19 cellular contexts compared by ENCODE assay signal in the genomic region with DNA sequence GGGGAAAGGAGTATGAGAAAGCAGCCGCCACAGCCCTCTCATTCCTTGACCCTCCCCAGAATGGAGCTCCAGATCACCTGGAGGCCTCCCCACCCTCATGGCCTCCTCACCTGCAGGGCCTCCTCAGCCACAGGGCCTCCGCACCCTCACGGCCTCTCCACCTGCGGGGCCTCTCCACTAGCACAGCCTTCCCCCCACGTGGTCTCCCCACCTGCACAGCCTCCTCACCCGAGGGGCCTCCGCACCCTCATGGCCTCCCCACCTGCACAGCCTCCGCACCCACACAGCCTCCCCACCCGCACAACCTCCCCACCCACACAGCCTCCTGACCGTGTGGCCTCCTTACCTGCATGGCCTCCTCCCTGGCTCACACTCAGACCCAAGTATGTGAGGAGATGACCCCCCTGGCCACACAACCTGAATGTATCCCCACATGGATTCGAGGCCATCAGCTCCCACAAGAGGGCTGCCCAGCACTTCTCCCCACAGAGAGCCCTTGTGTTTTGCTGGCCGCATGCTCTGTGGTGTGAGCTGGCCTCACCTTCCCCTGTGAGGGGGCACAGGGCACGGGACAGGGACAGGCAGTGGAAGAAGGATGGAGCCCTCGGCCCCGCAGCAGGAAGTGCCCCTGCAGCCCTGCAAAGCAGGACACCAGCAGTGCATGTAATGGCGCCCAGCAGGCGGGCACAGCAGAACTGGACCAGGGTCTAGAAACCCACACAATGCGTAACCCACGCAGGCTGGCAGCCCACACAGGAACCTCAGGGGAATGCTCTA. TPM values are rescaled to one million over a fixed set of nuclear protein-coding genes. Genes with fewer than 3 reads are reported as not detected.
DNase-seq lines count a peak whose midpoint lies in the region; ATAC-seq and TF ChIP-seq lines count a peak whose summit lies in the region.
"Had no signal": no experiment of that assay in that cellular context is flagged by ENCODE, and none has a peak within 500 bp of the region (broad histone marks: within the 10 kb centered on the region; RNA-seq: fewer than 3 reads in every experiment).

No MANE protein-coding gene starts in this region.

- H3K4me2 ChIP-seq in GM23338: no peak overlapping the region
- no peak overlapping the region for H3K4me2 ChIP-seq in H9 (ENCODE audit: insufficient read depth, insufficient read length, low read length)

- intact Hi-C loops in Panc1 (cut with micrococcal nuclease; ENCODE audit: unreplicated experiment): no loop called here

- in situ Hi-C loops in Panc1 (cut with HindIII; ENCODE audit: low pct_unique_long_range_greater_than_20kb, low sequenced_read_pairs): no loop called here

- POLR2A ChIA-PET in AG04449 (lab: Yijun Ruan, JAX): no interaction called here
- POLR2A ChIA-PET in Panc1 (lab: Charles Lee): no interaction called here

- H3K9ac ChIP-seq in H9 (ENCODE audit: extremely low read depth, insufficient read length, low read length): no peak overlapping the region

- H3K27me3 ChIP-seq in Panc1 (ENCODE audit: control insufficient read depth, insufficient read depth, low read length) (no peaks in the 10 kb centered on the region), GM23338 (ENCODE audit: insufficient read depth) (peaks cover 22% of the 10 kb centered on the region), H9 (ENCODE audit: insufficient read depth, low read length) (no peaks in the 10 kb centered on the region; the same call in 1 of the 2 replicates)

- no peaks in the 10 kb centered on the region for H3K9me3 ChIP-seq in Panc1 (ENCODE audit: control insufficient read depth, insufficient read depth, low read depth, low read length)
- H3K9me3 ChIP-seq in H9 (ENCODE audit: control insufficient read depth, low read depth, low read length): no peaks in the 10 kb centered on the region

- WGBS in H9 (ENCODE audit: extremely low coverage, insufficient read length, low lambda C conversion rate): no CpG with 5 or more reads among the region's 19 CpGs

- H3K4me3 ChIP-seq in AG04449 (ENCODE audit: low read depth, low read length) (0 out of 2 replicates have a peak overlapping the region, but pooled peaks have one; percentile 6), Panc1 (ENCODE audit: low read depth in 2 of 2, low read length in 2 of 2) (no peak overlapping the region), GM23338 (no peak overlapping the region)

- CTCF ChIA-PET in AG04449 (lab: Yijun Ruan, JAX) (no interaction called here), Panc1 (lab: Charles Lee) (no interaction called here)

- H3F3A ChIP-seq in GM23338 (replicated peaks; ENCODE audit: low read depth): no peaks in the 10 kb centered on the region

- no peaks in the 10 kb centered on the region for H3K36me3 ChIP-seq in Panc1 (ENCODE audit: control insufficient read depth, insufficient read depth, low read length)
- no peaks in the 10 kb centered on the region for H3K36me3 ChIP-seq in GM23338 (ENCODE audit: insufficient read depth)

- H3K79me2 ChIP-seq in GM23338 (replicated peaks; ENCODE audit: insufficient read depth): peaks cover 53% of the 10 kb centered on the region
- peaks cover 1% of the 10 kb centered on the region; the same call in 1 of the 2 replicates for H3K79me2 ChIP-seq in H9 (ENCODE audit: insufficient read depth, low read length)

- H3K23me2 ChIP-seq in H9 (ENCODE audit: insufficient read length, low read depth, low read length, poor library complexity, severe bottlenecking): peaks cover 9% of the 10 kb centered on the region

- no peak overlapping the region for H2BK15ac ChIP-seq in H9 (ENCODE audit: low read depth, low read length)

- BruUV-seq in Panc1 (replicated peaks; lab: Mats Ljungman, UMichigan): TSS peak; percentile 69

- H4K20me1 ChIP-seq in GM23338 (replicated peaks; ENCODE audit: insufficient read depth) (no peaks in the 10 kb centered on the region; the same call in none of the 2 replicates), H9 (ENCODE audit: control insufficient read depth, insufficient read depth, insufficient read length) (no peaks in the 10 kb centered on the region)

- no peak for TF ChIP-seq CTCF in AG04449 (IDR thresholded peaks at IDR 0.05; ENCODE audit: insufficient read depth, low read length, missing control alignments)
- no peak for TF ChIP-seq CTCF in Panc1 (IDR thresholded peaks at IDR 0.05)
- TF ChIP-seq CTCF in nephron (IDR thresholded peaks at IDR 0.05; ENCODE audit: unreplicated experiment in 3 of 3): no peak
- no peak for TF ChIP-seq CTCF in progenitor cell of endocrine pancreas (IDR thresholded peaks at IDR 0.05; ENCODE audit: unreplicated experiment)
- TF ChIP-seq CTCF in GM23338 (conservative IDR thresholded peaks at IDR 0.05; ENCODE audit: low read depth in 2 of 2): no peak
- TF ChIP-seq CTCF in H9 (conservative IDR thresholded peaks at IDR 0.05): no peak

- no peak overlapping the region for H2AK5ac ChIP-seq in H9 (ENCODE audit: insufficient read length, low read length)

- DNase-seq in AG04449 (ENCODE audit: low read depth, low spot score) (no peak), Panc1 (ENCODE audit: low read depth, low spot score) (no peak), progenitor cell of endocrine pancreas (ENCODE audit: low spot score, unreplicated experiment) (no peak), GM23338 (ENCODE audit: low spot score) (no peak), H9 (no peak), activated gamma-delta T cell treated with Interleukin-2 at 50 U/mL for 16 hours (no peak), GOT3 (lab: John Stamatoyannopoulos, UW) (no peak)
- DNase-seq: Calu3; CD8-positive, alpha-beta T cell; HFFc6; Karpas-422; NCI-H1417 treated with DMSO at 0.1 percent for 48 hours; NCI-H187 treated with DMSO at 0.1 percent for 48 hours; NCI-H2227 treated with DMSO at 0.1 percent for 48 hours; NCI-H510A treated with DMSO at 0.1 percent for 48 hours; NCI-H82; SIG-M5 had no signal

- H2AFZ ChIP-seq in GM23338: no peak overlapping the region
- no peak overlapping the region for H2AFZ ChIP-seq in H9 (ENCODE audit: low read length)

- H3K79me1 ChIP-seq in H9 (ENCODE audit: insufficient read depth, low read depth, low read length, poor library complexity, severe bottlenecking): no peaks in the 10 kb centered on the region

- H3K4me1 Mint-ChIP-seq in nephron: peaks cover 52% of the 10 kb centered on the region
- peaks cover 25% of the 10 kb centered on the region for H3K4me1 Mint-ChIP-seq in progenitor cell of endocrine pancreas (ENCODE audit: low read depth)
- H3K4me1 Mint-ChIP-seq in GM23338: peaks cover 21% of the 10 kb centered on the region
- H3K4me1 Mint-ChIP-seq in H9: peaks cover 14 to 23% of the 10 kb centered on the region in 2 experiments

- H3K56ac ChIP-seq in H9 (ENCODE audit: insufficient read length, low read depth, low read length): no peak overlapping the region

- H4K5ac ChIP-seq in H9 (ENCODE audit: insufficient read length, low read depth, low read length): no peak overlapping the region

- H3K27me3 Mint-ChIP-seq in nephron (ENCODE audit: low read depth): peaks cover 13% of the 10 kb centered on the region
- H3K27me3 Mint-ChIP-seq in progenitor cell of endocrine pancreas: no peaks in the 10 kb centered on the region
- peaks cover 22% of the 10 kb centered on the region for H3K27me3 Mint-ChIP-seq in GM23338 (ENCODE audit: insufficient read depth, low read depth, poor library complexity)
- H3K27me3 Mint-ChIP-seq in H9 (ENCODE audit: low read depth): peaks cover 29% of the 10 kb centered on the region

- H2BK20ac ChIP-seq in H9 (ENCODE audit: low read depth, low read length, poor library complexity, severe bottlenecking): no peak overlapping the region

- H3K4ac ChIP-seq in H9 (ENCODE audit: low read depth, low read length): no peak overlapping the region

- H3K18ac ChIP-seq in H9 (ENCODE audit: insufficient read length, low read depth, low read length): no peak overlapping the region

- H4K8ac ChIP-seq in H9 (replicated peaks; ENCODE audit: insufficient read length, low read depth, low read length): no peak overlapping the region

- no peaks in the 10 kb centered on the region for H3K9me3 Mint-ChIP-seq in nephron
- H3K9me3 Mint-ChIP-seq in progenitor cell of endocrine pancreas (ENCODE audit: low read depth): no peaks in the 10 kb centered on the region
- peaks cover 3% of the 10 kb centered on the region; the same call in 1 of the 3 replicates for H3K9me3 Mint-ChIP-seq in GM23338
- peaks cover 0 to 2% of the 10 kb centered on the region in 2 experiments; a peak in 1 of 5 replicates for H3K9me3 Mint-ChIP-seq in H9
- H3K9me3 Mint-ChIP-seq: CD8-positive, alpha-beta T cell; HFFc6 had no signal

- no peak overlapping the region for H2BK5ac ChIP-seq in H9 (ENCODE audit: insufficient read length, low read length)

- ATAC-seq in Panc1 (no peak), GM23338 (no peak)
- ATAC-seq: CD8-positive, alpha-beta T cell had no signal

- H3K27ac ChIP-seq in Panc1 (ENCODE audit: low read length) (no peak overlapping the region), GM23338 (ENCODE audit: low read depth) (no peak overlapping the region), H9 (ENCODE audit: insufficient read length, low read depth, low read length) (no peak overlapping the region)
- H3K27ac ChIP-seq: RWPE1 had no signal

- H3T11ph ChIP-seq in H9 (ENCODE audit: low read length): no peak overlapping the region

- H3K36me3 Mint-ChIP-seq in nephron (ENCODE audit: low read depth) (peaks cover 3% of the 10 kb centered on the region), progenitor cell of endocrine pancreas (ENCODE audit: insufficient read depth) (no peaks in the 10 kb centered on the region), GM23338 (ENCODE audit: low read depth) (no peaks in the 10 kb centered on the region; the same call in 1 of the 3 replicates), H9 (ENCODE audit: insufficient read depth in 1 of 3, low read depth in 3 of 3) (peaks cover 0 to 6% (median 0%) of the 10 kb centered on the region in 3 experiments; a peak in 3 of 7 replicates)
- H3K36me3 Mint-ChIP-seq: CD8-positive, alpha-beta T cell had no signal

- H3K23ac ChIP-seq in H9 (ENCODE audit: insufficient read length, low read depth, low read length): no peak overlapping the region

- H3K14ac ChIP-seq in H9 (ENCODE audit: insufficient read depth, low read length): no peak overlapping the region

- H3K4me3 Mint-ChIP-seq in nephron (peak overlapping the region in 2 of 3 experiments; percentile 26 to 57), progenitor cell of endocrine pancreas (ENCODE audit: low read depth) (peak overlapping the region; percentile 33), GM23338 (no peak overlapping the region), H9 (no peak overlapping the region; a peak in 1 of 5 replicates)
- H3K4me3 Mint-ChIP-seq: CD8-positive, alpha-beta T cell had no signal

- peaks cover 20% of the 10 kb centered on the region for H3K4me1 ChIP-seq in Panc1 (ENCODE audit: control insufficient read depth, insufficient read depth, low read length)
- H3K4me1 ChIP-seq in GM23338 (ENCODE audit: insufficient read depth): no peaks in the 10 kb centered on the region
- H3K4me1 ChIP-seq in H9 (ENCODE audit: insufficient read depth, low read length): no peaks in the 10 kb centered on the region

- H3K9me2 ChIP-seq in GM23338 (ENCODE audit: insufficient read depth): no peaks in the 10 kb centered on the region

- no peak overlapping the region for H2BK120ac ChIP-seq in H9 (ENCODE audit: low read depth, low read length, poor library complexity, severe bottlenecking)

- H2BK12ac ChIP-seq in H9 (ENCODE audit: insufficient read length, low read depth, low read length): no peak overlapping the region

- no peak overlapping the region for H4K91ac ChIP-seq in H9 (ENCODE audit: insufficient read length, low read depth, low read length)

- no peak overlapping the region for H3K27ac Mint-ChIP-seq in nephron
- H3K27ac Mint-ChIP-seq in progenitor cell of endocrine pancreas: no peak overlapping the region
- H3K27ac Mint-ChIP-seq in GM23338: no peak overlapping the region
- H3K27ac Mint-ChIP-seq in H9: no peak overlapping the region; a peak in 1 of 7 replicates
- H3K27ac Mint-ChIP-seq: CD8-positive, alpha-beta T cell had no signal

RNA-seq across cellular contexts. Expression of a gene that starts 3.1 kb away (rescaled TPM):
- total RNA-seq in Panc1 (2021; ENCODE audit: unreplicated experiment): 13.2 TPM
- 12.1 TPM for polyA plus RNA-seq in Panc1 (2012; ENCODE audit: insufficient read length)
- total RNA-seq in progenitor cell of endocrine pancreas: 26.3 and 27.2 TPM in 2 replicates
- total RNA-seq in GM23338 (2014; rRNA removed; shearing (Covaris generic)): 7.5 and 7.7 TPM in 2 replicates
- 5.0 and 5.1 TPM in 2 replicates for polyA plus RNA-seq in GM23338 (2016; fragmentation: Nextera tagmentation; extraction: Ambion mirVana)
- 7.6 and 7.9 TPM in 2 replicates for total RNA-seq in H9 (2021)

Comparison
In these comparisons a context has a peak if more than half of its experiments do, and no peak if none do; other contexts are left out.
1. H3K4me3 Mint-ChIP-seq: peak in nephron (2 of 3) and progenitor cell of endocrine pancreas (single experiment); none in GM23338 (single experiment) and H9 (0 of 2).